In genomic region chr7:102284891-102285540, GRCh38 we compare ENCODE assay signal across 9 cellular contexts. TPM values are rescaled to one million over a fixed set of nuclear protein-coding genes. Genes with fewer than 3 reads are reported as not detected.
DNase-seq lines count a peak whose midpoint lies in the region; ATAC-seq and TF ChIP-seq lines count a peak whose summit lies in the region.
"Had no signal": no experiment of that assay in that cellular context is flagged by ENCODE, and none has a peak within 500 bp of the region (broad histone marks: within the 10 kb centered on the region; RNA-seq: fewer than 3 reads in every experiment).

No MANE protein-coding gene starts in this region.

- in situ Hi-C loops in brain microvascular endothelial cell (cut with HindIII; ENCODE audit: low pct_ligation_motif_present, low sequenced_read_pairs) = loop anchor here (10.0 kb wide), 1 partner anchor 110 kb away; the partner anchor contains the start of gene PRKRIP1

- TF ChIP-seq CTCF in brain microvascular endothelial cell (IDR thresholded peaks at IDR 0.05; ENCODE audit: low read depth, low read length, missing control alignments) = no peak

- H3K27ac Mint-ChIP-seq in immature natural killer cell = peak overlapping the region in 2 of 6 donors; percentile 41 to 45
- H3K27ac Mint-ChIP-seq in stimulated activated memory B cell treated with anti-CD40 and anti-IgM and Interleukin-4, amounts not matched to agents 10 μg/mL and 1 μg/mL and 100 μg/mL, for 72 hours = peak overlapping the region; percentile 27

- no peak overlapping the region for H3K4me3 ChIP-seq in brain microvascular endothelial cell (ENCODE audit: low read depth, low read length)

- no peaks in the 10 kb centered on the region for H3K9me3 Mint-ChIP-seq in immature natural killer cell
- no peaks in the 10 kb centered on the region for H3K9me3 Mint-ChIP-seq in stimulated activated memory B cell treated with anti-CD40 and anti-IgM and Interleukin-4, amounts not matched to agents 10 μg/mL and 1 μg/mL and 100 μg/mL, for 72 hours

- DNase-seq in NCI-H526 (lab: John Stamatoyannopoulos, UW) (peak; percentile 7 to 46), NCI-H526 treated with DMSO at 0.1 percent for 48 hours (lab: John Stamatoyannopoulos, UW) (no peak), UCSD-AML1 (lab: John Stamatoyannopoulos, UW; ENCODE audit: unreplicated experiment) (peak; percentile 39), immature natural killer cell (no peak), brain microvascular endothelial cell (no peak)
- DNase-seq in stimulated activated naive CD4-positive, alpha-beta T cell (lab: John Stamatoyannopoulos, UW) = no peak
- DNase-seq: 8988T had no signal

- H3K4me1 Mint-ChIP-seq in immature natural killer cell = peaks cover 4 to 11% of the 10 kb centered on the region in 2 donors
- H3K4me1 Mint-ChIP-seq in stimulated activated memory B cell treated with anti-CD40 and anti-IgM and Interleukin-4, amounts not matched to agents 10 μg/mL and 1 μg/mL and 100 μg/mL, for 72 hours = peaks cover 52% of the 10 kb centered on the region

- no peaks in the 10 kb centered on the region for H3K36me3 Mint-ChIP-seq in immature natural killer cell
- H3K36me3 Mint-ChIP-seq in stimulated activated memory B cell treated with anti-CD40 and anti-IgM and Interleukin-4, amounts not matched to agents 10 μg/mL and 1 μg/mL and 100 μg/mL, for 72 hours = no peaks in the 10 kb centered on the region

- ATAC-seq in stimulated activated memory B cell treated with anti-CD40 and anti-IgM and Interleukin-4, amounts not matched to agents 10 μg/mL and 1 μg/mL and 100 μg/mL, for 72 hours = no peak
- no peak for ATAC-seq in HG02970 (IDR thresholded peaks at IDR 0.05; ENCODE audit: low FRiP score, unreplicated experiment)

- H3K4me3 Mint-ChIP-seq in immature natural killer cell = peak overlapping the region; percentile 71 to 82 (median 80)
- peak overlapping the region; percentile 74 for H3K4me3 Mint-ChIP-seq in stimulated activated memory B cell treated with anti-CD40 and anti-IgM and Interleukin-4, amounts not matched to agents 10 μg/mL and 1 μg/mL and 100 μg/mL, for 72 hours

- peaks cover 0 to 5% (median 2%) of the 10 kb centered on the region in 3 donors for H3K27me3 Mint-ChIP-seq in immature natural killer cell (ENCODE audit: low read depth in 3 of 3)
- H3K27me3 Mint-ChIP-seq in stimulated activated memory B cell treated with anti-CD40 and anti-IgM and Interleukin-4, amounts not matched to agents 10 μg/mL and 1 μg/mL and 100 μg/mL, for 72 hours = no peaks in the 10 kb centered on the region

- no peak overlapping the region for H3K27ac ChIP-seq in brain microvascular endothelial cell

- H3K36me3 ChIP-seq in brain microvascular endothelial cell (replicated peaks) = no peaks in the 10 kb centered on the region

- H3K27me3 ChIP-seq in brain microvascular endothelial cell (replicated peaks) = no peaks in the 10 kb centered on the region

RNA-seq across cellular contexts. Expression of gene SH2B2, which starts 1.7 kb away (rescaled TPM):
- 1 to 10 TPM in 1 of 3 donors, not detected in 2; 1.1 TPM for polyA plus RNA-seq in immature natural killer cell

Comparison
In these comparisons a context has a peak if more than half of its experiments do, and no peak if none do; other contexts are left out.
1. DNase-seq: peak in NCI-H526 (2 of 2) and UCSD-AML1 (single experiment); none in NCI-H526 treated with DMSO at 0.1 percent for 48 hours (single experiment), immature natural killer cell (0 of 3), brain microvascular endothelial cell (single experiment) and stimulated activated naive CD4-positive, alpha-beta T cell (0 of 6).